In the genomic region with DNA sequence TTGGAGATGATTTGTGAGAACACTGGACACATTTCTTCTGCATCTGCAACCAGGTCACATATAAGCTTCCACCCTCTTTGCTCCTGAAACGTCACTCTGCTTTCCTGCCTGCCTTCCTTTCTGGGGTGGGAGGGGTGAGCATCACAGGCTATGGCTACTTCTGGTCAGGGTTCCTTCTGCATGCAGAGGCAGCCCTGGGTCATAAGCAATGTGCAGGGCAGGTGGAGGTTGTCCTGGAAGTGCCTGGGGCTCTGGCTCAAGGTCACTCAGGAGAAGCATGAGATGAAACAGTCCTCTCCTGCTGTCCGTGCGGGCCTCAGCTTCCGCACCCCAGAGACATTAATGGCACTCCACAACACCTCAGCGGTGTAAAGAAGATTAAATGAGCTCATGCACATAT, we compare ENCODE assay signal across 23 cellular contexts. TPM values are rescaled to one million over a fixed set of nuclear protein-coding genes. Genes with fewer than 3 reads are reported as not detected.
"Had no signal": no experiment of that assay in that cellular context is flagged by ENCODE, and none has a peak within 500 bp of the region (broad histone marks: within the 10 kb centered on the region; RNA-seq: fewer than 3 reads in every experiment).

No MANE protein-coding gene starts in this region.

- H3K36me3 ChIP-seq: gastrocnemius medialis, heart right ventricle, left lung, lower lobe of right lung, neural progenitor cell, prostate gland, right lobe of liver, tibial artery had no signal

- H3K4me1 ChIP-seq: heart right ventricle, left lung, lower lobe of right lung, neural progenitor cell, parathyroid adenoma, prostate gland, tibial artery had no signal

- H3K4me3 ChIP-seq: gastrocnemius medialis, heart right ventricle, left lung, lower lobe of right lung, neural progenitor cell, prostate gland, right lobe of liver, tibial artery had no signal

- H3K27me3 ChIP-seq: gastrocnemius medialis, heart right ventricle, left lung, neural progenitor cell, right lobe of liver had no signal

- H3K4me1 Mint-ChIP-seq: memory B cell; mesothelial cell of epicardium; natural killer cell; neural progenitor cell; stimulated activated effector memory CD8-positive, alpha-beta T cell treated with anti-CD3 and anti-CD28 coated beads, Interleukin-12 subunit alpha, Interleukin-12 subunit beta, amount 100 ng/mL, for 72 hours had no signal

- H3K36me3 Mint-ChIP-seq: mesothelial cell of epicardium; natural killer cell; neural progenitor cell; stimulated activated effector memory CD8-positive, alpha-beta T cell treated with anti-CD3 and anti-CD28 coated beads, Interleukin-12 subunit alpha, Interleukin-12 subunit beta, amount 100 ng/mL, for 72 hours had no signal

- H3K9me3 ChIP-seq: gastrocnemius medialis, left lung, lower lobe of right lung, prostate gland, right lobe of liver had no signal

- H3K27ac ChIP-seq: gastrocnemius medialis, heart right ventricle, left lung, lower lobe of right lung, neural progenitor cell, parathyroid adenoma, prostate gland, right lobe of liver, tibial artery had no signal

- H3K27ac Mint-ChIP-seq: memory B cell; mesothelial cell of epicardium; natural killer cell; neural progenitor cell; stimulated activated effector memory CD8-positive, alpha-beta T cell treated with anti-CD3 and anti-CD28 coated beads, Interleukin-12 subunit alpha, Interleukin-12 subunit beta, amount 100 ng/mL, for 72 hours had no signal

- DNase-seq: cerebellar nuclear complex; effector CD4-positive, alpha-beta T cell; gastrocnemius medialis; heart right ventricle; left lung; lower lobe of right lung; natural killer cell; occipital lobe; stimulated activated CD4-positive, alpha-beta T cell treated with anti-CD3 and anti-CD28 coated beads, Interleukin-4, amount 100 ng/mL, for 1 hour; stimulated activated CD8-positive, alpha-beta memory T cell treated with anti-CD3 and anti-CD28 coated beads, Interleukin-4, amount 100 ng/mL, for 48 hours; stimulated activated naive CD8-positive, alpha-beta T cell treated with anti-CD3 and anti-CD28 coated beads, Interleukin-15, Interleukin-2, amounts not matched to agents 100 U/mL and 50 U/mL, for 24 hours; tibial artery had no signal

- H3K4me3 Mint-ChIP-seq: memory B cell; mesothelial cell of epicardium; natural killer cell; neural progenitor cell; stimulated activated effector memory CD8-positive, alpha-beta T cell treated with anti-CD3 and anti-CD28 coated beads, Interleukin-12 subunit alpha, Interleukin-12 subunit beta, amount 100 ng/mL, for 72 hours had no signal

- ATAC-seq: gastrocnemius medialis; heart right ventricle; lower lobe of right lung; natural killer cell; right lobe of liver; stimulated activated effector memory CD8-positive, alpha-beta T cell treated with anti-CD3 and anti-CD28 coated beads, Interleukin-12 subunit alpha, Interleukin-12 subunit beta, amount 100 ng/mL, for 72 hours; stimulated activated naive CD8-positive, alpha-beta T cell treated with anti-CD3 and anti-CD28 coated beads, Interleukin-15, Interleukin-2, amounts not matched to agents 100 U/mL and 50 U/mL, for 24 hours had no signal

- H3K9me3 Mint-ChIP-seq: natural killer cell; stimulated activated effector memory CD8-positive, alpha-beta T cell treated with anti-CD3 and anti-CD28 coated beads, Interleukin-12 subunit alpha, Interleukin-12 subunit beta, amount 100 ng/mL, for 72 hours had no signal

RNA-seq across cellular contexts. Expression of gene SLC6A20, which starts 15.1 kb away (rescaled TPM):
- total RNA-seq: dermis microvascular lymphatic vessel endothelial cell, fibroblast of villous mesenchyme, mesothelial cell of epicardium, myocyte, ureter had no signal
